Comparison of ENCODE assay signal across 22 cellular contexts in the genomic region with DNA sequence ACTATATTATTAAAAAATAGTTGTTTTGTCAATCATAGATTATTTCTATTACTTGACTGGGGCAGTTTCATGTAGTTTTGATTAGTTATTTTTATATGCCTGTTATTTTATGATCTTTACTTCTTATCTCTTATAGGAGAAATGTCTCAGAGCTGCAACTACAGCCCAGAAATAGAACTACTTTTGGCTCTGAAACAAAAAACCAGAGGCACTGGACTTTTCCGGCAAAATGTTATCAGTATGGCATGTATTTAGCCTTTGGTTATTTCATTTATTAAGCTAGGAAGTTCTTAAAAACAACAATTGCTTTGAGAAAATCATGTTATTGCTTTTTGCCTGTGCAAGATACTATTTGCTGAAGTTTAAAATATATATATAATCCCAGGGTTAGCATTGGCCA.
"Had no signal": no experiment of that assay in that cellular context is flagged by ENCODE, and none has a peak within 500 bp of the region (broad histone marks: within the 10 kb centered on the region; RNA-seq: fewer than 3 reads in every experiment).

No MANE protein-coding gene starts in this region.

- H3K9me3 ChIP-seq: adrenal gland, breast epithelium, MG63, SJCRH30 had no signal

- H3K4me3 ChIP-seq: adrenal gland, breast epithelium, MG63, SJCRH30 had no signal

- H3K27me3 ChIP-seq: adrenal gland, breast epithelium, MG63, SJCRH30 had no signal

- H3K4me1 ChIP-seq: breast epithelium, SJCRH30 had no signal

- DNase-seq: activated CD4-positive, alpha-beta T cell treated with anti-CD3 and anti-CD28 coated beads for 4 hours; activated CD8-positive, alpha-beta memory T cell treated with anti-CD3 and anti-CD28 coated beads, Interleukin-2, amount 50 U/mL, for 4 hours; activated CD8-positive, alpha-beta T cell treated with anti-CD3 and anti-CD28 coated beads for 36 hours; activated gamma-delta T cell treated with Interleukin-2 at 50 U/mL for 16 hours; activated naive CD4-positive, alpha-beta T cell treated with anti-CD3 and anti-CD28 coated beads, Interleukin-2, amount 10 ng/mL, durations not matched to agents 7 days and 5 days; activated naive CD8-positive, alpha-beta T cell treated with anti-CD3 and anti-CD28 coated beads, Interleukin-2, amount 10 ng/mL, durations not matched to agents 7 days and 5 days; activated T-cell treated with anti-CD3 and anti-CD28 coated beads, Interleukin-2, amount 50 U/mL, for 72 hours; adrenal gland; anterior cingulate cortex; MG63; MV-4-11; NCI-H1092 treated with DMSO at 0.1 percent for 48 hours; NCI-H1417 treated with DMSO at 0.1 percent for 48 hours; NCI-H1694; NCI-H2029; NCI-H345; NCI-H510A; NCI-H526 treated with DMSO at 0.1 percent for 48 hours; NCI-H82; SJCRH30 had no signal

- H3K36me3 ChIP-seq: adrenal gland, breast epithelium, MG63, SJCRH30 had no signal

- H3K27ac ChIP-seq: adrenal gland, breast epithelium, SJCRH30 had no signal

- ATAC-seq: activated CD4-positive, CD25-positive, alpha-beta regulatory T cell treated with anti-CD3 and anti-CD28 coated beads, Interleukin-2, amount 50 U/mL, for 24 hours; activated CD8-positive, alpha-beta T cell treated with anti-CD3 and anti-CD28 coated beads for 36 hours; activated T-cell treated with anti-CD3 and anti-CD28 coated beads, Interleukin-2, amount 50 U/mL, for 72 hours had no signal
